1 cellular context compared by ENCODE assay signal in genomic region chr6:43851204-43851855, GRCh38.
TF ChIP-seq lines count a peak whose summit lies in the region.

No MANE protein-coding gene starts in this region.

TF ChIP-seq in HepG2, 621 proteins besides CTCF, POLR2A, EP300 and RAD21 (continued from another document):
- TF ChIP-seq UBTF (CRISPR knock-in tag; IDR thresholded peaks at IDR 0.05) (peak; percentile 56), ZNF782 (CRISPR knock-in tag; IDR thresholded peaks at IDR 0.05; ENCODE audit: borderline replicate concordance) (no peak), ZBED4 (CRISPR knock-in tag; IDR thresholded peaks at IDR 0.05; ENCODE audit: borderline replicate concordance) (no peak), ZFYVE20 (CRISPR knock-in tag; IDR thresholded peaks at IDR 0.05; ENCODE audit: borderline replicate concordance, low read depth) (no peak), KLF9 (CRISPR knock-in tag; IDR thresholded peaks at IDR 0.05; ENCODE audit: low read depth) (no peak), ZNF513 (CRISPR knock-in tag; conservative IDR thresholded peaks at IDR 0.05) (no peak), SNAPC4 (CRISPR knock-in tag; IDR thresholded peaks at IDR 0.05) (0 out of 2 replicates have a peak, but pooled peaks have one; percentile 30), LBX2 (CRISPR knock-in tag; IDR thresholded peaks at IDR 0.05; ENCODE audit: borderline replicate concordance) (no peak), ZNF704 (CRISPR knock-in tag; IDR thresholded peaks at IDR 0.05; ENCODE audit: borderline replicate concordance) (no peak), PREB (CRISPR knock-in tag; IDR thresholded peaks at IDR 0.05) (no peak), HNRNPL (IDR thresholded peaks at IDR 0.05; ENCODE audit: low read depth, low read length) (no peak), ATF3 (CRISPR knock-in tag; IDR thresholded peaks at IDR 0.05) (no peak), CERS6 (CRISPR knock-in tag; IDR thresholded peaks at IDR 0.05) (no peak), MAX (IDR thresholded peaks at IDR 0.05) (peak; percentile 22; the same call in 1 of the 2 replicates), ZHX2 (IDR thresholded peaks at IDR 0.05; ENCODE audit: low read depth) (no peak), ZHX2 (CRISPR knock-in tag; IDR thresholded peaks at IDR 0.05; ENCODE audit: borderline replicate concordance) (no peak), ZNF784 (CRISPR knock-in tag; IDR thresholded peaks at IDR 0.05; ENCODE audit: borderline replicate concordance) (no peak)
